ENCODE assay signal across 8 cellular contexts in genomic region chr3:184314700-184315505, GRCh38. TPM values are rescaled to one million over a fixed set of nuclear protein-coding genes. Genes with fewer than 3 reads are reported as not detected.
DNase-seq lines count a peak whose midpoint lies in the region; ATAC-seq and TF ChIP-seq lines count a peak whose summit lies in the region.

No MANE protein-coding gene starts in this region.

- H3K27me3 Mint-ChIP-seq in endothelial cell (ENCODE audit: unreplicated experiment), result peaks cover 10% of the 10 kb centered on the region

- no peaks in the 10 kb centered on the region for H3K9me3 Mint-ChIP-seq in endothelial cell (ENCODE audit: unreplicated experiment)

- H3K27me3 ChIP-seq in mononuclear cell (ENCODE audit: insufficient read depth, low read length), result no peaks in the 10 kb centered on the region

- peak overlapping the region; percentile 85 for H3K27ac Mint-ChIP-seq in endothelial cell (ENCODE audit: unreplicated experiment)

- peak overlapping the region; percentile 61 for H3K4me3 ChIP-seq in mononuclear cell (ENCODE audit: low read length)

- H3K4me3 Mint-ChIP-seq in endothelial cell (ENCODE audit: unreplicated experiment), result peak overlapping the region; percentile 95

- H3K36me3 Mint-ChIP-seq in endothelial cell (ENCODE audit: low read depth, unreplicated experiment), result peaks cover 31% of the 10 kb centered on the region

- DNase-seq in NCI-H82 (lab: John Stamatoyannopoulos, UW) (peak; percentile 71), NCI-H82 treated with DMSO at 0.1 percent for 48 hours (lab: John Stamatoyannopoulos, UW; ENCODE audit: unreplicated experiment) (no peak), NCI-H2227 treated with DMSO at 0.1 percent for 48 hours (lab: John Stamatoyannopoulos, UW) (peak; percentile 5), endothelial cell (ENCODE audit: low spot score) (peak; percentile 70)
- peak; percentile 68 for DNase-seq in activated CD8-positive, alpha-beta memory T cell treated with anti-CD3 and anti-CD28 coated beads, Interleukin-2, amount 50 U/mL, for 4 hours
- DNase-seq in stimulated activated naive CD8-positive, alpha-beta T cell treated with anti-CD3 and anti-CD28 coated beads, Interleukin-15, Interleukin-2, amounts not matched to agents 100 U/mL and 50 U/mL, for 24 hours, result peak; percentile 62

- peak; percentile 42 for ATAC-seq in HG02852 (IDR thresholded peaks at IDR 0.05; ENCODE audit: unreplicated experiment)
- ATAC-seq in stimulated activated naive CD8-positive, alpha-beta T cell treated with anti-CD3 and anti-CD28 coated beads, Interleukin-15, Interleukin-2, amounts not matched to agents 100 U/mL and 50 U/mL, for 24 hours, result peak; percentile 43

- H3K9me3 ChIP-seq in mononuclear cell (ENCODE audit: low read depth, low read length), result no peaks in the 10 kb centered on the region

- H3K4me1 ChIP-seq in mononuclear cell (ENCODE audit: insufficient read depth, low read length), result peaks cover 46% of the 10 kb centered on the region

- TF ChIP-seq CTCF in endothelial cell (IDR thresholded peaks at IDR 0.05; ENCODE audit: unreplicated experiment), result no peak

- peaks cover 26% of the 10 kb centered on the region for H3K4me1 Mint-ChIP-seq in endothelial cell (ENCODE audit: unreplicated experiment)

RNA-seq across cellular contexts. Expression of gene EIF4G1, which starts 0.5 kb away (rescaled TPM):
- total RNA-seq in endothelial cell (ENCODE audit: unreplicated experiment) (390 TPM), mononuclear cell (114 TPM)

RNA-seq across cellular contexts. Expression of gene PSMD2, which starts 15.9 kb away (rescaled TPM):
- total RNA-seq in endothelial cell (ENCODE audit: unreplicated experiment) (292 TPM), mononuclear cell (119 TPM)

RNA-seq across cellular contexts. Expression of gene FAM131A, which starts 22.5 kb away (rescaled TPM):
- total RNA-seq in endothelial cell (ENCODE audit: unreplicated experiment) (15.8 TPM), mononuclear cell (5.7 TPM)

RNA-seq across cellular contexts. Expression of gene ECE2, which starts 39.1 kb away (rescaled TPM):
- total RNA-seq in endothelial cell (ENCODE audit: unreplicated experiment) (not detected), mononuclear cell (not detected)

RNA-seq across cellular contexts. Expression of gene CLCN2, which starts 46.5 kb away (rescaled TPM):
- total RNA-seq in endothelial cell (ENCODE audit: unreplicated experiment) (6.3 TPM), mononuclear cell (0.63 TPM)
